In genomic region chr15:73679180-73679579, GRCh38 we compare ENCODE assay signal across 24 cellular contexts.
"Had no signal": no experiment of that assay in that cellular context is flagged by ENCODE, and none has a peak within 500 bp of the region (broad histone marks: within the 10 kb centered on the region; RNA-seq: fewer than 3 reads in every experiment).

No MANE protein-coding gene starts in this region.

- H3K9me3 ChIP-seq: esophagus squamous epithelium, ovary, psoas muscle, sigmoid colon, stomach, thoracic aorta, tibial nerve, upper lobe of left lung had no signal

- H3K9me3 Mint-ChIP-seq: endodermal cell; naive thymus-derived CD4-positive, alpha-beta T cell; nephron; stimulated activated effector memory CD8-positive, alpha-beta T cell treated with anti-CD3 and anti-CD28 coated beads, Interleukin-12 subunit alpha, Interleukin-12 subunit beta, amount 100 ng/mL, for 72 hours had no signal

- H3K36me3 ChIP-seq: esophagus squamous epithelium, ovary, sigmoid colon, stomach, thoracic aorta, tibial nerve, upper lobe of left lung had no signal

- H3K27ac ChIP-seq: epithelial cell of prostate, esophagus squamous epithelium, ovary, psoas muscle, sigmoid colon, stomach, thoracic aorta, tibial nerve, upper lobe of left lung had no signal

- H3K4me3 Mint-ChIP-seq: endodermal cell; naive thymus-derived CD4-positive, alpha-beta T cell; nephron; stimulated activated effector memory CD8-positive, alpha-beta T cell treated with anti-CD3 and anti-CD28 coated beads, Interleukin-12 subunit alpha, Interleukin-12 subunit beta, amount 100 ng/mL, for 72 hours had no signal

- H3K4me3 ChIP-seq: esophagus squamous epithelium, ovary, psoas muscle, sigmoid colon, stomach, thoracic aorta, tibial nerve, upper lobe of left lung had no signal

- H3K27ac Mint-ChIP-seq: endodermal cell; naive thymus-derived CD4-positive, alpha-beta T cell; stimulated activated effector memory CD8-positive, alpha-beta T cell treated with anti-CD3 and anti-CD28 coated beads, Interleukin-12 subunit alpha, Interleukin-12 subunit beta, amount 100 ng/mL, for 72 hours had no signal

- H3K36me3 Mint-ChIP-seq: naive thymus-derived CD4-positive, alpha-beta T cell; stimulated activated effector memory CD8-positive, alpha-beta T cell treated with anti-CD3 and anti-CD28 coated beads, Interleukin-12 subunit alpha, Interleukin-12 subunit beta, amount 100 ng/mL, for 72 hours had no signal

- H3K27me3 ChIP-seq: ovary, sigmoid colon, tibial nerve had no signal

- DNase-seq: effector CD8-positive, alpha-beta T cell; endodermal cell; esophagus squamous epithelium; hypothalamus; mesendoderm; midbrain; naive thymus-derived CD4-positive, alpha-beta T cell; occipital lobe; ovary; posterior cingulate gyrus; psoas muscle; right cardiac atrium; sigmoid colon; stimulated activated CD4-positive, alpha-beta T cell treated with anti-CD3 and anti-CD28 coated beads, Interleukin-2, amount 100 ng/mL, for 24 hours; stimulated activated CD4-positive, alpha-beta T cell treated with anti-CD3 and anti-CD28 coated beads, Interleukin-4, amount 100 ng/mL, for 24 hours; stimulated activated naive CD4-positive, alpha-beta T cell treated with Interleukin-2 at 50 U/mL for 16 hours; stomach; substantia nigra; upper lobe of left lung had no signal
